In genomic region chr3:138187296-138188012, GRCh38 we compare ENCODE assay signal across 1 cellular context.
A peak's percentile ranks its signal among the peaks of the same experiment; 100 is the strongest.
TF ChIP-seq lines count a peak whose summit lies in the region.

TSS of gene ARMC8 (plus strand) at chr3:138187301. CDS start at chr3:138187555, 254 bp downstream.

TF ChIP-seq in HCT116, 20 proteins besides CTCF, POLR2A, EP300 and RAD21 (continued from another document):
- TF ChIP-seq ZFX (IDR thresholded peaks at IDR 0.05) (peak; percentile 37; the same call in 1 of the 2 replicates), EGR1 (IDR thresholded peaks at IDR 0.05; ENCODE audit: low read depth) (no peak), FOSL1 (IDR thresholded peaks at IDR 0.05; ENCODE audit: low read depth) (no peak), ELF1 (IDR thresholded peaks at IDR 0.05; ENCODE audit: borderline replicate concordance, low read depth) (no peak), TCF7L2 (IDR thresholded peaks at IDR 0.05; ENCODE audit: borderline replicate concordance, extremely low read depth, insufficient read depth, insufficient read length) (peak; percentile 29)
